In the genomic region with DNA sequence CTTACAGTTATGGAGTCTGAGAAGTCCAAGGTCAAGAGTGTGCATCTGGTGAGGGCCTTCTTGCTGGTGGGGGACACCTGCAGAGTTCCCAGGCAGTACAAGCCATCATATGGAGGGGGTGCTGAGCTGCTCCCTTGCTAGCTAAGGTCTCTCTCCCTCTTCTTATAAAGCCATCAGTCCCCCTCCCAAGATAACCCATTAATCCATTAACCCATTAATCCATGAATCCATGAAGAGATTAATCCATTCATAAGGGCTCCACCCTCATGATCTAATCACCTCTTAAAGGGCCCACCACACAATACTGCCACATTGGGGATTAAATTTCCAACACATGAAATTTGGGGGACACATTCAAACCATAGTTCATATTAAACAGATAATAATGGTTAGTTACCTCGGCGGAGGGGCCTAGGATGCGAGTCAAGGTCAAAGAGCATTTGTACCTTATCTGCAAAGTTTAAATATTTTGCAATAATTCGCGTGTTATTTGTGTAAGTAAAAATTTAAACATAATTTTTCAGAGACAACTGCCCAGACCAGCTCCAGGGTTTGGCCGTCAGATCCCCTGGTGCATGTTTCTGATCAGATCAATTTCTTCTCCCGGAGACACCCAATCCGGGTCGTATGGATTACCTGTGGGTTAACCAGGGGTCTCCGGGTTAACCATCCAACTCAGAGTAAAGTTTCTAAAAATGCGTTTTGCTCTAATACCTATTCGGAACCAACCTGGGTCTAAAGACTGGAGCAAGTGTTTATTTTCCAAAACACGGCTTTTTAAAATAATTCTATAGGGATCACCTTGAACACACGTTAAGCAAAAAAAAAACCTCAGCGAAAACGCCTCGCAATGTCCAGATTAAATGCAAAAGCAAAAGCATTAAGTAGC, we compare ENCODE assay signal across 1 cellular context.
A peak's percentile ranks its signal among the peaks of the same experiment; 100 is the strongest.
TF ChIP-seq lines count a peak whose summit lies in the region.

No MANE protein-coding gene starts in this region.

TF ChIP-seq in A549, 52 proteins besides CTCF, POLR2A, EP300 and RAD21 (continued from another document):
- TF ChIP-seq, protein P1, sequence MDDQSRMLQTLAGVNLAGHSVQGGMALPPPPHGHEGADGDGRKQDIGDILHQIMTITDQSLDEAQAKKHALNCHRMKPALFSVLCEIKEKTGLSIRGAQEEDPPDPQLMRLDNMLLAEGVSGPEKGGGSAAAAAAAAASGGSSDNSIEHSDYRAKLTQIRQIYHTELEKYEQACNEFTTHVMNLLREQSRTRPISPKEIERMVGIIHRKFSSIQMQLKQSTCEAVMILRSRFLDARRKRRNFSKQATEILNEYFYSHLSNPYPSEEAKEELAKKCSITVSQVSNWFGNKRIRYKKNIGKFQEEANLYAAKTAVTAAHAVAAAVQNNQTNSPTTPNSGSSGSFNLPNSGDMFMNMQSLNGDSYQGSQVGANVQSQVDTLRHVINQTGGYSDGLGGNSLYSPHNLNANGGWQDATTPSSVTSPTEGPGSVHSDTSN (IDR thresholded peaks at IDR 0.05): no peak
- TF ChIP-seq, protein P2, sequence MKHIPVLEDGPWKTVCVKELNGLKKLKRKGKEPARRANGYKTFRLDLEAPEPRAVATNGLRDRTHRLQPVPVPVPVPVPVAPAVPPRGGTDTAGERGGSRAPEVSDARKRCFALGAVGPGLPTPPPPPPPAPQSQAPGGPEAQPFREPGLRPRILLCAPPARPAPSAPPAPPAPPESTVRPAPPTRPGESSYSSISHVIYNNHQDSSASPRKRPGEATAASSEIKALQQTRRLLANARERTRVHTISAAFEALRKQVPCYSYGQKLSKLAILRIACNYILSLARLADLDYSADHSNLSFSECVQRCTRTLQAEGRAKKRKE (CRISPR knock-in tag; IDR thresholded peaks at IDR 0.05; ENCODE audit: low read depth): no peak
- TF ChIP-seq MAFK (IDR thresholded peaks at IDR 0.05; ENCODE audit: partially characterized antibody) (peak; percentile 84), CEBPB (IDR thresholded peaks at IDR 0.05) (0 out of 4 replicates have a peak, but pooled peaks of 1 of the 2 experiments have one; percentile 5), HEYL (CRISPR knock-in tag; IDR thresholded peaks at IDR 0.05) (0 out of 2 replicates have a peak, but pooled peaks have one; percentile 55), ZSCAN20 (CRISPR knock-in tag; IDR thresholded peaks at IDR 0.05) (no peak)
